In genomic region chr1:213745451-213745850, GRCh38 we compare ENCODE assay signal across 26 cellular contexts.
"Had no signal": no experiment of that assay in that cellular context is flagged by ENCODE, and none has a peak within 500 bp of the region (broad histone marks: within the 10 kb centered on the region; RNA-seq: fewer than 3 reads in every experiment).

No MANE protein-coding gene starts in this region.

- H3K4me3 ChIP-seq: stomach, suprapubic skin, testis, thoracic aorta, thyroid gland, tibial artery, tibial nerve, transverse colon, upper lobe of left lung, upper lobe of right lung, uterus had no signal

- H3K27me3 ChIP-seq: stomach, suprapubic skin, testis, thyroid gland, tibial nerve, transverse colon, upper lobe of left lung, upper lobe of right lung, uterus had no signal

- H3K36me3 ChIP-seq: stomach, suprapubic skin, thoracic aorta, thyroid gland, tibial artery, tibial nerve, transverse colon, upper lobe of left lung, upper lobe of right lung, uterus had no signal

- H3K27me3 Mint-ChIP-seq: stimulated activated memory B cell treated with anti-CD40 and anti-IgM and Interleukin-4, amounts not matched to agents 10 μg/mL and 1 μg/mL and 100 μg/mL, for 72 hours; stimulated activated naive B cell treated with anti-CD40 and anti-IgM and Interleukin-4, amounts not matched to agents 10 μg/mL and 1 μg/mL and 100 μg/mL, for 72 hours; stimulated activated naive CD8-positive, alpha-beta T cell treated with anti-CD3 and anti-CD28 coated beads, Interleukin-15, amount 100 ng/mL, for 72 hours; stimulated activated naive CD8-positive, alpha-beta T cell treated with anti-CD3 and anti-CD28 coated beads, Interleukin-15, Interleukin-2, amounts not matched to agents 100 ng/mL and 50 ng/mL, for 24 hours had no signal

- DNase-seq: stimulated activated CD4-positive, alpha-beta T cell treated with anti-CD3 and anti-CD28 coated beads, Interleukin-2, amount 100 ng/mL, for 48 hours; stimulated activated CD4-positive, alpha-beta T cell treated with anti-CD3 and anti-CD28 coated beads, Interleukin-4, amount 100 ng/mL, for 1 hour; stimulated activated CD4-positive, alpha-beta T cell treated with anti-CD3 and anti-CD28 coated beads, Interleukin-4, amount 100 ng/mL, for 24 hours; stimulated activated CD4-positive, alpha-beta T cell treated with anti-CD3 and anti-CD28 coated beads, Interleukin-4, amount 100 ng/mL, for 4 hours; stimulated activated CD8-positive, alpha-beta memory T cell treated with anti-CD3 and anti-CD28 coated beads, Interleukin-4, amount 100 ng/mL, for 48 hours; stimulated activated naive B cell treated with anti-CD40 and anti-IgM and Interleukin-4, amounts not matched to agents 10 μg/mL and 1 μg/mL and 100 μg/mL, for 72 hours; stimulated activated naive CD4-positive, alpha-beta T cell; stimulated activated naive CD4-positive, alpha-beta T cell treated with Interleukin-2 at 50 U/mL for 16 hours; stimulated activated naive CD8-positive, alpha-beta T cell treated with anti-CD3 and anti-CD28 coated beads, Interleukin-15, amount 100 ng/mL, for 72 hours; stimulated activated naive CD8-positive, alpha-beta T cell treated with anti-CD3 and anti-CD28 coated beads, Interleukin-15, Interleukin-2, amounts not matched to agents 100 U/mL and 50 U/mL, for 24 hours; stomach; testis; thyroid gland; tibial artery; transverse colon; trophoblast cell; upper lobe of left lung; upper lobe of right lung; uterus had no signal

- H3K27ac Mint-ChIP-seq: stimulated activated effector memory CD8-positive, alpha-beta T cell treated with anti-CD3 and anti-CD28 coated beads, Interleukin-12 subunit alpha, Interleukin-12 subunit beta, amount 100 ng/mL, for 72 hours; stimulated activated memory B cell treated with anti-CD40 and anti-IgM and Interleukin-4, amounts not matched to agents 10 μg/mL and 1 μg/mL and 100 μg/mL, for 72 hours; stimulated activated naive B cell treated with anti-CD40 and anti-IgM and Interleukin-4, amounts not matched to agents 10 μg/mL and 1 μg/mL and 100 μg/mL, for 72 hours; stimulated activated naive CD8-positive, alpha-beta T cell treated with anti-CD3 and anti-CD28 coated beads, Interleukin-15, amount 100 ng/mL, for 72 hours; stimulated activated naive CD8-positive, alpha-beta T cell treated with anti-CD3 and anti-CD28 coated beads, Interleukin-15, Interleukin-2, amounts not matched to agents 100 ng/mL and 50 ng/mL, for 24 hours; type B pancreatic cell had no signal

- H3K36me3 Mint-ChIP-seq: stimulated activated effector memory CD8-positive, alpha-beta T cell treated with anti-CD3 and anti-CD28 coated beads, Interleukin-12 subunit alpha, Interleukin-12 subunit beta, amount 100 ng/mL, for 72 hours; stimulated activated memory B cell treated with anti-CD40 and anti-IgM and Interleukin-4, amounts not matched to agents 10 μg/mL and 1 μg/mL and 100 μg/mL, for 72 hours; stimulated activated naive B cell treated with anti-CD40 and anti-IgM and Interleukin-4, amounts not matched to agents 10 μg/mL and 1 μg/mL and 100 μg/mL, for 72 hours; type B pancreatic cell had no signal

- H3K4me1 Mint-ChIP-seq: stimulated activated effector memory CD8-positive, alpha-beta T cell treated with anti-CD3 and anti-CD28 coated beads, Interleukin-12 subunit alpha, Interleukin-12 subunit beta, amount 100 ng/mL, for 72 hours; stimulated activated memory B cell treated with anti-CD40 and anti-IgM and Interleukin-4, amounts not matched to agents 10 μg/mL and 1 μg/mL and 100 μg/mL, for 72 hours; stimulated activated naive B cell treated with anti-CD40 and anti-IgM and Interleukin-4, amounts not matched to agents 10 μg/mL and 1 μg/mL and 100 μg/mL, for 72 hours; stimulated activated naive CD8-positive, alpha-beta T cell treated with anti-CD3 and anti-CD28 coated beads, Interleukin-15, amount 100 ng/mL, for 72 hours had no signal

- H3K4me1 ChIP-seq: suprapubic skin, testis, thyroid gland, tibial artery, tibial nerve, transverse colon, upper lobe of left lung, upper lobe of right lung, uterus had no signal

- ATAC-seq: stimulated activated effector memory CD8-positive, alpha-beta T cell treated with anti-CD3 and anti-CD28 coated beads, Interleukin-12 subunit alpha, Interleukin-12 subunit beta, amount 100 ng/mL, for 72 hours; stimulated activated memory B cell treated with anti-CD40 and anti-IgM and Interleukin-4, amounts not matched to agents 10 μg/mL and 1 μg/mL and 100 μg/mL, for 72 hours; stimulated activated naive B cell treated with anti-CD40 and anti-IgM and Interleukin-4, amounts not matched to agents 10 μg/mL and 1 μg/mL and 100 μg/mL, for 72 hours; stimulated activated naive CD8-positive, alpha-beta T cell treated with anti-CD3 and anti-CD28 coated beads, Interleukin-15, amount 100 ng/mL, for 72 hours; stimulated activated naive CD8-positive, alpha-beta T cell treated with anti-CD3 and anti-CD28 coated beads, Interleukin-15, Interleukin-2, amounts not matched to agents 100 U/mL and 50 U/mL, for 24 hours; upper lobe of right lung had no signal

- H3K4me3 Mint-ChIP-seq: stimulated activated effector memory CD8-positive, alpha-beta T cell treated with anti-CD3 and anti-CD28 coated beads, Interleukin-12 subunit alpha, Interleukin-12 subunit beta, amount 100 ng/mL, for 72 hours; stimulated activated memory B cell treated with anti-CD40 and anti-IgM and Interleukin-4, amounts not matched to agents 10 μg/mL and 1 μg/mL and 100 μg/mL, for 72 hours; stimulated activated naive B cell treated with anti-CD40 and anti-IgM and Interleukin-4, amounts not matched to agents 10 μg/mL and 1 μg/mL and 100 μg/mL, for 72 hours; stimulated activated naive CD8-positive, alpha-beta T cell treated with anti-CD3 and anti-CD28 coated beads, Interleukin-15, amount 100 ng/mL, for 72 hours; stimulated activated naive CD8-positive, alpha-beta T cell treated with anti-CD3 and anti-CD28 coated beads, Interleukin-15, Interleukin-2, amounts not matched to agents 100 ng/mL and 50 ng/mL, for 24 hours; type B pancreatic cell had no signal

- H3K9me3 ChIP-seq: suprapubic skin, testis, thoracic aorta, thyroid gland, tibial artery, transverse colon, upper lobe of left lung, upper lobe of right lung, uterus had no signal

- H3K27ac ChIP-seq: stomach, suprapubic skin, testis, thoracic aorta, thyroid gland, tibial artery, tibial nerve, transverse colon, upper lobe of left lung, upper lobe of right lung, uterus had no signal
